In genomic region chr12:48194780-48195179, GRCh38 we compare ENCODE assay signal across 26 cellular contexts. TPM values are rescaled to one million over a fixed set of nuclear protein-coding genes. Genes with fewer than 3 reads are reported as not detected.
DNase-seq lines count a peak whose midpoint lies in the region; ATAC-seq and TF ChIP-seq lines count a peak whose summit lies in the region.
"Had no signal": no experiment of that assay in that cellular context is flagged by ENCODE, and none has a peak within 500 bp of the region (broad histone marks: within the 10 kb centered on the region; RNA-seq: fewer than 3 reads in every experiment).

No MANE protein-coding gene starts in this region.

- no peak for ATAC-seq in GM18498 (IDR thresholded peaks at IDR 0.05; ENCODE audit: unreplicated experiment)
- ATAC-seq: esophagus mucosa; stimulated activated effector memory CD8-positive, alpha-beta T cell treated with anti-CD3 and anti-CD28 coated beads, Interleukin-12 subunit alpha, Interleukin-12 subunit beta, amount 100 ng/mL, for 72 hours had no signal

- H3K4me1 ChIP-seq in GM23248 (ENCODE audit: insufficient read depth) (peaks cover 32% of the 10 kb centered on the region), adipocyte (ENCODE audit: control insufficient read depth, insufficient read depth, low read length) (peaks cover 36% of the 10 kb centered on the region), tibial nerve (peaks cover 0 to 51% (median 7%) of the 10 kb centered on the region in 4 donors)
- H3K4me1 ChIP-seq: colonic mucosa had no signal

- H3K4me3 ChIP-seq in GM23248 = peak overlapping the region; percentile 28
- H3K4me3 ChIP-seq in adipocyte (ENCODE audit: low read length) = peak overlapping the region; percentile 21
- peak overlapping the region; percentile 2 for H3K4me3 ChIP-seq in fibroblast of villous mesenchyme (ENCODE audit: low read depth, low read length)
- H3K4me3 ChIP-seq in tibial nerve = no peak overlapping the region
- H3K4me3 ChIP-seq: colonic mucosa, lung, Peyer's patch, skin epidermis, suprapubic skin, uterus had no signal

- peaks cover 6% of the 10 kb centered on the region for H3K4me1 Mint-ChIP-seq in progenitor cell of endocrine pancreas (ENCODE audit: low read depth)

- H3K9me3 Mint-ChIP-seq in progenitor cell of endocrine pancreas (ENCODE audit: low read depth) = no peaks in the 10 kb centered on the region
- H3K9me3 Mint-ChIP-seq: stimulated activated effector memory CD8-positive, alpha-beta T cell treated with anti-CD3 and anti-CD28 coated beads, Interleukin-12 subunit alpha, Interleukin-12 subunit beta, amount 100 ng/mL, for 72 hours; T-helper 1 cell treated with Interleukin-12 subunit alpha and Interleukin-12 subunit beta and Interleukin-4 antibody, amounts not matched to agents 30 μg/mL and 1 μg/mL, for 36 hours had no signal

- H4K20me1 ChIP-seq in GM23248 (ENCODE audit: insufficient read depth) = no peaks in the 10 kb centered on the region

- peak overlapping the region; percentile 42 for H2AFZ ChIP-seq in GM23248

- no peak for TF ChIP-seq EP300 in tibial nerve (IDR thresholded peaks at IDR 0.05)

- H3K27me3 ChIP-seq in GM23248 (replicated peaks; ENCODE audit: insufficient read depth) = no peaks in the 10 kb centered on the region
- H3K27me3 ChIP-seq in adipocyte (replicated peaks; ENCODE audit: control insufficient read depth, insufficient read depth, low read length) = no peaks in the 10 kb centered on the region
- H3K27me3 ChIP-seq in tibial nerve = no peaks in the 10 kb centered on the region
- H3K27me3 ChIP-seq: colonic mucosa, Peyer's patch, suprapubic skin, uterus had no signal

- no peak for TF ChIP-seq POLR2A in tibial nerve (IDR thresholded peaks at IDR 0.05)
- TF ChIP-seq POLR2A in erythroblast (IDR thresholded peaks at IDR 0.05; ENCODE audit: low read length) = no peak

- no peak overlapping the region for H3K4me3 Mint-ChIP-seq in progenitor cell of endocrine pancreas (ENCODE audit: low read depth)
- H3K4me3 Mint-ChIP-seq: stimulated activated effector memory CD8-positive, alpha-beta T cell treated with anti-CD3 and anti-CD28 coated beads, Interleukin-12 subunit alpha, Interleukin-12 subunit beta, amount 100 ng/mL, for 72 hours; T-helper 1 cell treated with Interleukin-12 subunit alpha and Interleukin-12 subunit beta and Interleukin-4 antibody, amounts not matched to agents 30 μg/mL and 1 μg/mL, for 36 hours had no signal

- no peaks in the 10 kb centered on the region for H3K36me3 ChIP-seq in GM23248 (ENCODE audit: low read depth)
- H3K36me3 ChIP-seq in adipocyte (ENCODE audit: control insufficient read depth, insufficient read depth, low read length, severe bottlenecking) = no peaks in the 10 kb centered on the region
- H3K36me3 ChIP-seq in tibial nerve = no peaks in the 10 kb centered on the region
- H3K36me3 ChIP-seq: brain microvascular endothelial cell, colonic mucosa, neutrophil, Peyer's patch, suprapubic skin, uterus had no signal

- H3K4me2 ChIP-seq in GM23248 (ENCODE audit: unreplicated experiment) = peak overlapping the region; percentile 46

- no peaks in the 10 kb centered on the region for H3K79me2 ChIP-seq in GM23248 (ENCODE audit: insufficient read depth)

- H3K9ac ChIP-seq in GM23248 (peak overlapping the region; percentile 15; the same call in 1 of the 2 replicates), adipocyte (ENCODE audit: low read length) (no peak overlapping the region)

- H3K27ac Mint-ChIP-seq in progenitor cell of endocrine pancreas = no peak overlapping the region
- H3K27ac Mint-ChIP-seq: CD4-positive, CD25-positive, alpha-beta regulatory T cell; stimulated activated effector memory CD8-positive, alpha-beta T cell treated with anti-CD3 and anti-CD28 coated beads, Interleukin-12 subunit alpha, Interleukin-12 subunit beta, amount 100 ng/mL, for 72 hours; T-helper 1 cell treated with Interleukin-12 subunit alpha and Interleukin-12 subunit beta and Interleukin-4 antibody, amounts not matched to agents 30 μg/mL and 1 μg/mL, for 36 hours had no signal

- H3F3A ChIP-seq in GM23248 (ENCODE audit: insufficient read depth) = peaks cover 23% of the 10 kb centered on the region

- DNase-seq in GM23248 = peak; percentile 57
- peak; percentile 61 for DNase-seq in adipocyte (ENCODE audit: low read depth)
- peak; percentile 89 for DNase-seq in fibroblast of villous mesenchyme (ENCODE audit: low read depth)
- DNase-seq in tibial nerve (ENCODE audit: low spot score in 2 of 2) = no peak
- no peak for DNase-seq in erythroblast (lab: John Stamatoyannopoulos, UW)
- no peak for DNase-seq in progenitor cell of endocrine pancreas (ENCODE audit: low spot score, unreplicated experiment)
- DNase-seq: activated gamma-delta T cell; brain microvascular endothelial cell; CD4-positive, CD25-positive, alpha-beta regulatory T cell; colonic mucosa; effector memory CD4-positive, alpha-beta T cell; Karpas-422; kidney glomerular epithelial cell; NCI-H1694 treated with DMSO at 0.1 percent for 48 hours; NCI-H526; Peyer's patch; SIG-M5; uterus had no signal

- in situ Hi-C loops in GM23248 (cut with MboI) = no loop called here

- peaks cover 48% of the 10 kb centered on the region for H3K27me3 Mint-ChIP-seq in progenitor cell of endocrine pancreas

- H3K9me3 ChIP-seq in GM23248 (ENCODE audit: low read depth) (no peaks in the 10 kb centered on the region), adipocyte (ENCODE audit: control insufficient read depth, low read length) (no peaks in the 10 kb centered on the region), tibial nerve (no peaks in the 10 kb centered on the region)
- H3K9me3 ChIP-seq: colonic mucosa, neutrophil, Peyer's patch, suprapubic skin, uterus had no signal

- no peaks in the 10 kb centered on the region for H3K9me2 ChIP-seq in GM23248 (ENCODE audit: insufficient read depth)

- H3K27ac ChIP-seq in GM23248 = peak overlapping the region; percentile 44
- H3K27ac ChIP-seq in tibial nerve = peak overlapping the region in 3 of 4 donors; percentile 31 to 52 (median 44)
- H3K27ac ChIP-seq: brain microvascular endothelial cell, colonic mucosa, neutrophil, Peyer's patch, skin epidermis, suprapubic skin, uterus had no signal

- 8 to 18% methylated on average over 1 of the region's 1 CpG for WGBS in GM23248 (ENCODE audit: low coverage in 1 of 2, low lambda C conversion rate in 2 of 2, missing lambda C conversion rate in 2 of 2), 2 experiments
- WGBS in tibial nerve, 2 donors = 29 to 34% methylated on average over 1 of the region's 1 CpG

- TF ChIP-seq CTCF in fibroblast of villous mesenchyme (IDR thresholded peaks at IDR 0.05; ENCODE audit: insufficient read depth, low read depth, low read length) = no peak
- TF ChIP-seq CTCF in tibial nerve (IDR thresholded peaks at IDR 0.05) = no peak
- TF ChIP-seq CTCF in progenitor cell of endocrine pancreas (IDR thresholded peaks at IDR 0.05; ENCODE audit: unreplicated experiment) = no peak

- no peaks in the 10 kb centered on the region for H3K36me3 Mint-ChIP-seq in progenitor cell of endocrine pancreas (ENCODE audit: insufficient read depth)
- H3K36me3 Mint-ChIP-seq: CD4-positive, CD25-positive, alpha-beta regulatory T cell had no signal

RNA-seq across cellular contexts. Expression of gene OR10AD1, which starts 8.3 kb away (rescaled TPM):
- not detected in 2 replicates for total RNA-seq in GM23248 (2014; rRNA removed; shearing (Covaris generic))
- polyA plus RNA-seq in GM23248 (2016; fragmentation: Nextera tagmentation; extraction: Ambion mirVana) = not detected in 2 replicates
- total RNA-seq in fibroblast of villous mesenchyme (not detected in 2 replicates), tibial nerve (not detected), progenitor cell of endocrine pancreas (not detected in 2 replicates)
- total RNA-seq: CD4-positive, CD25-positive, alpha-beta regulatory T cell; colonic mucosa; esophagus mucosa; lung; Peyer's patch; suprapubic skin; uterus had no signal
- polyA plus RNA-seq: lung had no signal

RNA-seq across cellular contexts. Expression of gene CCDC184, which starts 11.3 kb away (rescaled TPM):
- total RNA-seq in GM23248 (2014; rRNA removed; shearing (Covaris generic)) = 1.0 and 1.7 TPM in 2 replicates
- 2.0 and 2.2 TPM in 2 replicates for polyA plus RNA-seq in GM23248 (2016; fragmentation: Nextera tagmentation; extraction: Ambion mirVana)
- total RNA-seq in fibroblast of villous mesenchyme (0.32 and 0.43 TPM in 2 replicates), tibial nerve (1 to 10 TPM; 2.1 to 4.3 (median 2.9) TPM), progenitor cell of endocrine pancreas (0.12 TPM in 1 of 2 replicates, not detected in the other)

RNA-seq across cellular contexts. Expression of gene ASB8, which starts 37.5 kb away (rescaled TPM):
- 27.3 and 41.5 TPM in 2 replicates for total RNA-seq in GM23248 (2014; rRNA removed; shearing (Covaris generic))
- 23.3 and 31.2 TPM in 2 replicates for polyA plus RNA-seq in GM23248 (2016; fragmentation: Nextera tagmentation; extraction: Ambion mirVana)
- 23.7 and 27.4 TPM in 2 replicates for total RNA-seq in fibroblast of villous mesenchyme
- 10 to 100 TPM; 25.1 to 40.2 (median 28.2) TPM for total RNA-seq in tibial nerve
- 22.2 and 27.0 TPM in 2 replicates for total RNA-seq in progenitor cell of endocrine pancreas

Comparison
In these comparisons a context has a peak if more than half of its experiments do, and no peak if none do; other contexts are left out.
1. DNase-seq: peak in GM23248 (single experiment), adipocyte (single experiment) and fibroblast of villous mesenchyme (single experiment); none in tibial nerve (0 of 2), erythroblast (0 of 2) and progenitor cell of endocrine pancreas (single experiment).
2. H3K4me3 ChIP-seq: peak in GM23248 (single experiment), adipocyte (single experiment) and fibroblast of villous mesenchyme (single experiment); none in tibial nerve (0 of 4).